Comparison of ENCODE assay signal across 21 cellular contexts in the genomic region with DNA sequence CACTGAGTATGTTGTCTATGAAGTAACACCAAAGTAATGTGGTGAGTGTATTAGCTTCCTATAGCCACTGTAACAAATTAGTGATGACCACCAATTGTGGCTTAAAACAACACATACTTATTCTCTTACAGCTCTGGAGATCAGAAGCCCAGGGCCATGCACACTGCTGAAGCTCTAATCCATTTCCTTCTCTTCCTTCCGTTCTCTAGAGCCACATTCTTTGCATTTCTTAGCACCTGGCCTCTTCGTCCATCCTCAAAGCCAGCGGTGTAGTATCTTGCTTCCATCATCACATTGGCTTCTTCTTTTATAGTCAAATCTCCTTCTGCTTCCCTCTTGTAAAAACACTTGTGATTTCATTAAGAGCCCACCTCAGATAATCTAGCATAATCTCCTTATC.
"Had no signal": no experiment of that assay in that cellular context is flagged by ENCODE, and none has a peak within 500 bp of the region (broad histone marks: within the 10 kb centered on the region; RNA-seq: fewer than 3 reads in every experiment).

No MANE protein-coding gene starts in this region.

- H2AFZ ChIP-seq: hepatocyte had no signal

- DNase-seq: activated CD4-positive, CD25-positive, alpha-beta regulatory T cell treated with anti-CD3 and anti-CD28 coated beads, Interleukin-2, amount 50 U/mL, for 72 hours; activated gamma-delta T cell treated with Interleukin-2 at 50 U/mL for 16 hours; activated T-cell treated with anti-CD3 and anti-CD28 coated beads, Interleukin-2, amount 50 U/mL, for 1 hour; aorta; dermis blood vessel endothelial cell; effector memory CD8-positive, alpha-beta T cell; foreskin melanocyte; glutamatergic neuron; left ventricle myocardium superior; pancreas; psoas muscle; tibial artery had no signal

- H3K4me1 ChIP-seq: psoas muscle, right atrium auricular region had no signal

- H3K79me2 ChIP-seq: hepatocyte had no signal

- H3K36me3 ChIP-seq: neutrophil, pancreas, right atrium auricular region, tibial artery had no signal

- H3K4me2 ChIP-seq: hepatocyte had no signal

- H3K27me3 ChIP-seq: hepatocyte, neutrophil, pancreas, right atrium auricular region, tibial artery had no signal

- H3K36me3 Mint-ChIP-seq: activated naive CD4-positive, alpha-beta T cell treated with anti-CD3 and anti-CD28 coated beads, Interleukin-2, amount 50 U/mL, for 72 hours; brain; natural killer cell treated with Interleukin-12 subunit alpha and Interleukin-12 subunit beta and Interleukin-15 and Interleukin-18, amount 100 ng/mL, for 72 hours had no signal

- H3K4me3 ChIP-seq: hepatocyte, pancreas, psoas muscle, right atrium auricular region, tibial artery had no signal

- H3K9me3 ChIP-seq: neutrophil, pancreas, psoas muscle, right atrium auricular region, tibial artery had no signal

- H3K9me3 Mint-ChIP-seq: activated naive CD4-positive, alpha-beta T cell treated with anti-CD3 and anti-CD28 coated beads, Interleukin-2, amount 50 U/mL, for 72 hours; effector memory CD8-positive, alpha-beta T cell; natural killer cell treated with Interleukin-12 subunit alpha and Interleukin-12 subunit beta and Interleukin-15 and Interleukin-18, amount 100 ng/mL, for 72 hours; stimulated activated naive CD8-positive, alpha-beta T cell treated with anti-CD3 and anti-CD28 coated beads, Interleukin-15, Interleukin-2, amounts not matched to agents 100 ng/mL and 50 ng/mL, for 24 hours had no signal

- H3K27ac Mint-ChIP-seq: activated naive CD4-positive, alpha-beta T cell treated with anti-CD3 and anti-CD28 coated beads, Interleukin-2, amount 50 U/mL, for 72 hours; brain; effector memory CD8-positive, alpha-beta T cell; stimulated activated naive CD8-positive, alpha-beta T cell treated with anti-CD3 and anti-CD28 coated beads, Interleukin-15, Interleukin-2, amounts not matched to agents 100 ng/mL and 50 ng/mL, for 24 hours; T-helper 2 cell treated with Interferon-gamma antibody and Interleukin-4, amounts not matched to agents 5 μg/mL and 100 μg/mL, for 36 hours had no signal

- H3K27me3 Mint-ChIP-seq: effector memory CD8-positive, alpha-beta T cell; stimulated activated naive CD8-positive, alpha-beta T cell treated with anti-CD3 and anti-CD28 coated beads, Interleukin-15, Interleukin-2, amounts not matched to agents 100 ng/mL and 50 ng/mL, for 24 hours had no signal

- H3K27ac ChIP-seq: hepatocyte, neutrophil, pancreas, psoas muscle, right atrium auricular region, tibial artery, VCaP had no signal

- H3K4me3 Mint-ChIP-seq: brain; effector memory CD8-positive, alpha-beta T cell; natural killer cell treated with Interleukin-12 subunit alpha and Interleukin-12 subunit beta and Interleukin-15 and Interleukin-18, amount 100 ng/mL, for 72 hours; stimulated activated naive CD8-positive, alpha-beta T cell treated with anti-CD3 and anti-CD28 coated beads, Interleukin-15, Interleukin-2, amounts not matched to agents 100 ng/mL and 50 ng/mL, for 24 hours; T-helper 2 cell treated with Interferon-gamma antibody and Interleukin-4, amounts not matched to agents 5 μg/mL and 100 μg/mL, for 36 hours had no signal
